Comparison of ENCODE assay signal across 17 cellular contexts in the genomic region with DNA sequence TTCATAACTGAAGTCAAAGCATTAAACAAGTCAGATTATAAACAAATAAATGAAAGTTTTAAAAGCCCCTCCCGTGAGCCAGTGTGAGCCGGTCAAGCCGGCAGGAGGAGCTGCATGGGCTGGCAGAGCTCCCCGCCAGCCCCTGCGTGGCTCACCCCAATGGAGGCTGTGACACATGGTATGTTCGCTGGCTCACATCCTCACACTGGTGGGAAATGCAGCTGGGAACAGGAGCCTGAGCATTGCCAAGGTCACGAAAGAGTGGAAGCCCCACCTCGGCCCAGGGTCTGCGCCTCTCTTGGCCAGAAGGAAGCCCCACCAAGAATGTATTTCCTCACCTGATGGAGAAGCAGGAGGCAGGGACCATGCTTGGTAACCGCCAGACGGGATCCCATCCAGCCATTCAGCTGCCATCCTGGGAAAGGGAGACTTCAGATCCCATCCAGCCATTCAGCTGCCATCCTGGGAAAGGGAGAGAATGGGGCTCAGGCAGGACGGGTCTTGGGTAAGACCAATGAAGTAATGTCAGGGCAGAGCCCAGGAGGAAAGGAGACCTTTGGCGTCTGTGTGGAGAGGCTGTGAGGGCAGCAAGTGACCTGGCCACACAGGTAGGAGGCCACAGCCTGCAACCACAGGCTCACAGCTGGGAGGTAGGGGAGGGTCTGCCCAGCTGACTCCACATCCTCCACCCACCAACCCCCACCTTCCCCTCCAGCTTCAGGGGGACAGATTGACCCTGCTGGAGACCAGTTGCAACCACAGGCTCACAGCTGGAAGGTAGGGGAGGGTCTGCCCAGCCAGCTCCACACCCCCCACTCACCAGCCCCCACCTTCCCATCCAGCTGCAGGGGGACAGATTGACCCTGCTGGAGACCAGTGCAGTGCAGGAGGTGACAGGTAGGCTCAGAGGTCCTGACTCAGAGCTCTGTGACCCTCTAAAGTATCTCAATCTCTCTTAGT.
DNase-seq lines count a peak whose midpoint lies in the region; ATAC-seq and TF ChIP-seq lines count a peak whose summit lies in the region.
"Had no signal": no experiment of that assay in that cellular context is flagged by ENCODE, and none has a peak within 500 bp of the region (broad histone marks: within the 10 kb centered on the region; RNA-seq: fewer than 3 reads in every experiment).

No MANE protein-coding gene starts in this region.

- no peak overlapping the region for H4K8ac ChIP-seq in neuronal stem cell (ENCODE audit: low read depth, low read length)

- H2BK12ac ChIP-seq in neuronal stem cell (ENCODE audit: low read length) = no peak overlapping the region

- peak; percentile 37 for ATAC-seq in stimulated activated memory B cell treated with anti-CD40 and anti-IgM and Interleukin-4, amounts not matched to agents 10 μg/mL and 1 μg/mL and 100 μg/mL, for 72 hours
- no peak for ATAC-seq in natural killer cell treated with Interleukin-12 subunit alpha and Interleukin-12 subunit beta and Interleukin-15 and Interleukin-18, amount 100 ng/mL, for 72 hours

- H3K27ac Mint-ChIP-seq in stimulated activated memory B cell treated with anti-CD40 and anti-IgM and Interleukin-4, amounts not matched to agents 10 μg/mL and 1 μg/mL and 100 μg/mL, for 72 hours = no peak overlapping the region
- H3K27ac Mint-ChIP-seq in natural killer cell treated with Interleukin-12 subunit alpha and Interleukin-12 subunit beta and Interleukin-15 and Interleukin-18, amount 100 ng/mL, for 72 hours = no peak overlapping the region

- no peak overlapping the region for H3K23ac ChIP-seq in neuronal stem cell (ENCODE audit: low read depth, low read length, poor library complexity)

- H3K4me1 ChIP-seq in neuronal stem cell (ENCODE audit: control insufficient read depth in 2 of 2, insufficient read depth in 1 of 2, low read depth in 1 of 2, low read length in 2 of 2) = peaks cover 0 to 8% of the 10 kb centered on the region in 2 donors

- no peaks in the 10 kb centered on the region for H3K27me3 Mint-ChIP-seq in stimulated activated memory B cell treated with anti-CD40 and anti-IgM and Interleukin-4, amounts not matched to agents 10 μg/mL and 1 μg/mL and 100 μg/mL, for 72 hours
- H3K27me3 Mint-ChIP-seq in natural killer cell treated with Interleukin-12 subunit alpha and Interleukin-12 subunit beta and Interleukin-15 and Interleukin-18, amount 100 ng/mL, for 72 hours = no peaks in the 10 kb centered on the region

- no peaks in the 10 kb centered on the region for H3K36me3 Mint-ChIP-seq in stimulated activated memory B cell treated with anti-CD40 and anti-IgM and Interleukin-4, amounts not matched to agents 10 μg/mL and 1 μg/mL and 100 μg/mL, for 72 hours
- no peaks in the 10 kb centered on the region for H3K36me3 Mint-ChIP-seq in natural killer cell treated with Interleukin-12 subunit alpha and Interleukin-12 subunit beta and Interleukin-15 and Interleukin-18, amount 100 ng/mL, for 72 hours

- no peak overlapping the region for H3K9ac ChIP-seq in neuronal stem cell (ENCODE audit: low read depth, low read length, poor library complexity)

- H2AFZ ChIP-seq in neuronal stem cell (ENCODE audit: low read length) = no peak overlapping the region

- H2BK15ac ChIP-seq in neuronal stem cell (ENCODE audit: low read length) = peak overlapping the region; percentile 67

- no CpG with 5 or more reads among the region's 13 CpGs for WGBS in neuronal stem cell (ENCODE audit: extremely low coverage in 2 of 2, insufficient read length in 2 of 2, insufficient replicate concordance in 1 of 2), 2 donors

- H3K4ac ChIP-seq in neuronal stem cell (ENCODE audit: low read length) = peak overlapping the region; percentile 26

- peak overlapping the region; percentile 79 for H2AK5ac ChIP-seq in neuronal stem cell (ENCODE audit: low read depth, low read length)

- DNase-seq in Daoy (ENCODE audit: low read depth) = peak; percentile 35
- DNase-seq in coronary artery (ENCODE audit: low spot score) = peak; percentile 33
- no peak for DNase-seq in neuronal stem cell (ENCODE audit: low spot score)
- no peak for DNase-seq in natural killer cell treated with Interleukin-12 subunit alpha and Interleukin-12 subunit beta and Interleukin-15 and Interleukin-18, amount 100 ng/mL, for 72 hours (ENCODE audit: low spot score)
- no peak for DNase-seq in A172 (ENCODE audit: low spot score)
- DNase-seq in RWPE1 (ENCODE audit: low spot score) = no peak
- DNase-seq: AML-193, DND-41, H7, IMR-90, NCI-H1417, NCI-H187 treated with DMSO at 0.1 percent for 48 hours, NCI-H2227 treated with DMSO at 0.1 percent for 48 hours, NCI-H510A treated with DMSO at 0.1 percent for 48 hours, NCI-H774, OCI-M1 had no signal

- H3K36me3 ChIP-seq in neuronal stem cell (replicated peaks in 1 of 2; ENCODE audit: control insufficient read depth in 2 of 2, insufficient read depth in 2 of 2, low read length in 2 of 2) = no peaks in the 10 kb centered on the region

- CTCF ChIA-PET in RWPE1 (lab: Yijun Ruan, JAX) = interaction anchor here (0.7 to 0.9 kb wide), 2 partner anchors 14 to 78 kb away, joined by 3 read pairs; no protein-coding TSS in a partner anchor

- peak overlapping the region; percentile 57 for H3K18ac ChIP-seq in neuronal stem cell (ENCODE audit: low read length)

- no peak overlapping the region for H2BK5ac ChIP-seq in neuronal stem cell (ENCODE audit: low read length)

- no peak overlapping the region for H3K4me2 ChIP-seq in neuronal stem cell (ENCODE audit: insufficient read depth, low read length, poor library complexity, severe bottlenecking)

- H3K79me1 ChIP-seq in neuronal stem cell (ENCODE audit: low read depth, low read length) = peaks cover 2% of the 10 kb centered on the region

- TF ChIP-seq CTCF in coronary artery (IDR thresholded peaks at IDR 0.05) (no peak), RWPE1 (conservative IDR thresholded peaks at IDR 0.05; ENCODE audit: low read depth) (no peak)

- H3K9me3 ChIP-seq in neuronal stem cell (replicated peaks in 1 of 2; ENCODE audit: control insufficient read depth in 2 of 2, insufficient read depth in 1 of 2, low read depth in 1 of 2, low read length in 2 of 2) = no peaks in the 10 kb centered on the region

- H3K27ac ChIP-seq in coronary artery (no peak overlapping the region), neuronal stem cell (replicated peaks; ENCODE audit: low read length) (no peak overlapping the region), RWPE1 (no peak overlapping the region)

- H3K4me1 Mint-ChIP-seq in stimulated activated memory B cell treated with anti-CD40 and anti-IgM and Interleukin-4, amounts not matched to agents 10 μg/mL and 1 μg/mL and 100 μg/mL, for 72 hours = no peaks in the 10 kb centered on the region
- H3K4me1 Mint-ChIP-seq in natural killer cell treated with Interleukin-12 subunit alpha and Interleukin-12 subunit beta and Interleukin-15 and Interleukin-18, amount 100 ng/mL, for 72 hours (ENCODE audit: low read depth in 2 of 2) = no peaks in the 10 kb centered on the region

- H3K4me3 ChIP-seq in coronary artery = no peak overlapping the region
- no peak overlapping the region for H3K4me3 ChIP-seq in neuronal stem cell (ENCODE audit: low read length in 2 of 2)

- POLR2A ChIA-PET in RWPE1 (lab: Yijun Ruan, JAX; ENCODE audit: low non-redundant PET) = no interaction called here

- no peaks in the 10 kb centered on the region for H3K27me3 ChIP-seq in neuronal stem cell (ENCODE audit: control insufficient read depth in 3 of 3, insufficient read depth in 3 of 3, low read depth in 1 of 3, low read length in 3 of 3)

- H3K9me3 Mint-ChIP-seq in stimulated activated memory B cell treated with anti-CD40 and anti-IgM and Interleukin-4, amounts not matched to agents 10 μg/mL and 1 μg/mL and 100 μg/mL, for 72 hours = no peaks in the 10 kb centered on the region
- no peaks in the 10 kb centered on the region for H3K9me3 Mint-ChIP-seq in natural killer cell treated with Interleukin-12 subunit alpha and Interleukin-12 subunit beta and Interleukin-15 and Interleukin-18, amount 100 ng/mL, for 72 hours

- H4K91ac ChIP-seq in neuronal stem cell (ENCODE audit: low read depth, low read length, poor library complexity) = no peak overlapping the region

- H3K4me3 Mint-ChIP-seq in stimulated activated memory B cell treated with anti-CD40 and anti-IgM and Interleukin-4, amounts not matched to agents 10 μg/mL and 1 μg/mL and 100 μg/mL, for 72 hours = no peak overlapping the region
- no peak overlapping the region for H3K4me3 Mint-ChIP-seq in natural killer cell treated with Interleukin-12 subunit alpha and Interleukin-12 subunit beta and Interleukin-15 and Interleukin-18, amount 100 ng/mL, for 72 hours

- no peak overlapping the region for H3K14ac ChIP-seq in neuronal stem cell (ENCODE audit: low read length)

- no peak overlapping the region for H2BK120ac ChIP-seq in neuronal stem cell (ENCODE audit: low read depth, low read length)

Comparison
In these comparisons a context has a peak if more than half of its experiments do, and no peak if none do; other contexts are left out.
1. DNase-seq: peak in Daoy (single experiment) and coronary artery (single experiment); none in neuronal stem cell (single experiment), natural killer cell treated with Interleukin-12 subunit alpha and Interleukin-12 subunit beta and Interleukin-15 and Interleukin-18, amount 100 ng/mL, for 72 hours (single experiment), A172 (single experiment) and RWPE1 (single experiment).